ENCODE assay signal across 10 cellular contexts in the genomic region with DNA sequence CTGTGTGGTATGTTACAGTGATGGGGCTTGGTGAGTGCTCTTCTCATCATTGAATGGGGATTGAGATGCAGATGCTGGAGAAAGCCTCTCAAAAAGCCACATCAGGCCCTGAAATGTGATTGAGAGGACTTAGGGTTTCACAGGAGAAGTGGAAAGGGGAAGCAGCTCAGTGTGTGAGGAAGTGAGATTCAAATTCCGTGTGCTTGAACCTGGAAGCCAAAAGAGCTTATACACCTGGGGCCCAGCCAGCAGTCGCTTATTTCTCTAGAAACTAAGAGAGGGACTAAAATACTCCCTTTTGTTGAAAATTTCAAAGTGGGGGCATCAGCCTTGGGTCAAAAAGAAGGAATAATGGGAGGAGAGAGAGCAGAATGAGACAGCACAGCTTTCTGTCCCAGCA. TPM values are rescaled to one million over a fixed set of nuclear protein-coding genes. Genes with fewer than 3 reads are reported as not detected.
DNase-seq lines count a peak whose midpoint lies in the region; ATAC-seq and TF ChIP-seq lines count a peak whose summit lies in the region.
"Had no signal": no experiment of that assay in that cellular context is flagged by ENCODE, and none has a peak within 500 bp of the region (broad histone marks: within the 10 kb centered on the region; RNA-seq: fewer than 3 reads in every experiment).

No MANE protein-coding gene starts in this region.

- H3K27me3 Mint-ChIP-seq in CD4-positive, alpha-beta T cell = no peaks in the 10 kb centered on the region
- H3K27me3 Mint-ChIP-seq in activated CD8-positive, alpha-beta T cell treated with anti-CD3 and anti-CD28 coated beads for 36 hours = no peaks in the 10 kb centered on the region

- no peak for ATAC-seq in CD4-positive, alpha-beta T cell (ENCODE audit: poor library complexity)
- ATAC-seq in GM19397 (IDR thresholded peaks at IDR 0.05; ENCODE audit: unreplicated experiment) (peak; percentile 63), HG03135 (IDR thresholded peaks at IDR 0.05; ENCODE audit: unreplicated experiment) (peak; percentile 61), HG03439 (IDR thresholded peaks at IDR 0.05; ENCODE audit: unreplicated experiment) (no peak)
- no peak for ATAC-seq in activated CD8-positive, alpha-beta T cell treated with anti-CD3 and anti-CD28 coated beads for 36 hours

- H3K27me3 ChIP-seq in CD4-positive, alpha-beta T cell (ENCODE audit: control insufficient read depth, insufficient read depth, low read length) = no peaks in the 10 kb centered on the region

- peaks cover 2% of the 10 kb centered on the region for H3K9me3 Mint-ChIP-seq in CD4-positive, alpha-beta T cell
- peaks cover 12% of the 10 kb centered on the region for H3K9me3 Mint-ChIP-seq in activated CD8-positive, alpha-beta T cell treated with anti-CD3 and anti-CD28 coated beads for 36 hours

- CTCF ChIA-PET in CD4-positive, alpha-beta T cell (lab: Charles Lee) = no interaction called here
- CTCF ChIA-PET in activated CD8-positive, alpha-beta T cell treated with anti-CD3 and anti-CD28 coated beads for 36 hours (lab: Charles Lee) = interaction anchor here (0.8 to 4.7 kb wide), 13 partner anchors 7 to 238 kb away, joined by 3 to 34 read pairs (median 7); partner anchors contain the start of genes GZMB and GZMH

- H3K9me3 ChIP-seq in CD4-positive, alpha-beta T cell (ENCODE audit: control insufficient read depth, low read length) = no peaks in the 10 kb centered on the region

- peak overlapping the region; percentile 64 for H3K27ac ChIP-seq in CD4-positive, alpha-beta T cell (ENCODE audit: low read depth, low read length)

- peak overlapping the region; percentile 76 for H3K4me3 Mint-ChIP-seq in CD4-positive, alpha-beta T cell
- H3K4me3 Mint-ChIP-seq in activated CD8-positive, alpha-beta T cell treated with anti-CD3 and anti-CD28 coated beads for 36 hours = peak overlapping the region; percentile 71

- POLR2A ChIA-PET in CD4-positive, alpha-beta T cell (lab: Charles Lee) = interaction anchor here (0.6 to 1.3 kb wide), 4 partner anchors 9 to 199 kb away, joined by 3 to 7 read pairs (median 4); no protein-coding TSS in a partner anchor
- POLR2A ChIA-PET in activated CD8-positive, alpha-beta T cell treated with anti-CD3 and anti-CD28 coated beads for 36 hours (lab: Charles Lee) = interaction anchor here (0.6 to 4.8 kb wide), 12 partner anchors 7 to 231 kb away, joined by 3 to 46 read pairs (median 6); partner anchors contain the start of genes GZMB, GZMH and SDR39U1

- intact Hi-C loops in CD4-positive, alpha-beta T cell (cut with DNase I, micrococcal nuclease) = loop anchor here (10.0 kb wide), 2 partner anchors 188 to 338 kb away; partner anchors contain the start of genes ADCY4 (in 1 of the 2) and RIPK3 (in 1 of the 2)
- intact Hi-C loops in activated CD8-positive, alpha-beta T cell treated with anti-CD3 and anti-CD28 coated beads for 36 hours (cut with micrococcal nuclease) = loop anchor here (1.0 to 5.0 kb wide), 3 partner anchors 12 to 231 kb away; partner anchors contain the start of genes GZMB and SDR39U1

- H3K27ac Mint-ChIP-seq in CD4-positive, alpha-beta T cell = peak overlapping the region; percentile 75
- peak overlapping the region; percentile 99 for H3K27ac Mint-ChIP-seq in activated CD8-positive, alpha-beta T cell treated with anti-CD3 and anti-CD28 coated beads for 36 hours

- no peaks in the 10 kb centered on the region for H3K36me3 Mint-ChIP-seq in CD4-positive, alpha-beta T cell (ENCODE audit: low read depth)
- peaks cover 18% of the 10 kb centered on the region for H3K36me3 Mint-ChIP-seq in activated CD8-positive, alpha-beta T cell treated with anti-CD3 and anti-CD28 coated beads for 36 hours (ENCODE audit: low read depth)

- no peak for TF ChIP-seq CTCF in CD4-positive, alpha-beta T cell (IDR thresholded peaks at IDR 0.05)
- no peak for TF ChIP-seq CTCF in activated CD8-positive, alpha-beta T cell treated with anti-CD3 and anti-CD28 coated beads for 36 hours (IDR thresholded peaks at IDR 0.05)

- peaks cover 44% of the 10 kb centered on the region for H3K4me1 Mint-ChIP-seq in CD4-positive, alpha-beta T cell (ENCODE audit: low read depth)
- peaks cover 83% of the 10 kb centered on the region for H3K4me1 Mint-ChIP-seq in activated CD8-positive, alpha-beta T cell treated with anti-CD3 and anti-CD28 coated beads for 36 hours (ENCODE audit: low read depth)

- DNase-seq in CD4-positive, alpha-beta T cell = no peak
- no peak for DNase-seq in activated CD8-positive, alpha-beta T cell treated with anti-CD3 and anti-CD28 coated beads for 36 hours
- DNase-seq in HUDEP-2 (lab: John Stamatoyannopoulos, UW; ENCODE audit: unreplicated experiment in 76 of 76) (no peak), NCI-H2196 (lab: John Stamatoyannopoulos, UW; ENCODE audit: unreplicated experiment) (no peak), NCI-H1417 treated with DMSO at 0.1 percent for 48 hours (lab: John Stamatoyannopoulos, UW) (no peak)
- DNase-seq: Calu3 had no signal

RNA-seq across cellular contexts. Expression of gene GZMB, which starts 39.1 kb away (rescaled TPM):
- total RNA-seq in CD4-positive, alpha-beta T cell = 1 to 10 TPM; 2.4 to 2.9 TPM
- 1,000 to 10,000 TPM; 1,751 to 1,779 TPM for total RNA-seq in activated CD8-positive, alpha-beta T cell treated with anti-CD3 and anti-CD28 coated beads for 36 hours
- total RNA-seq: Calu3, MCF 10A had no signal

Comparison
In these comparisons a context has a peak if more than half of its experiments do, and no peak if none do; other contexts are left out.
1. ATAC-seq: peak in GM19397 (single experiment) and HG03135 (single experiment); none in CD4-positive, alpha-beta T cell (single experiment), activated CD8-positive, alpha-beta T cell treated with anti-CD3 and anti-CD28 coated beads for 36 hours (single experiment) and HG03439 (single experiment).
2. RNA of gene GZMB, which starts 39.1 kb away (total RNA-seq): 1,751 to 1,779 TPM in activated CD8-positive, alpha-beta T cell treated with anti-CD3 and anti-CD28 coated beads for 36 hours; 2.4 to 2.9 TPM in CD4-positive, alpha-beta T cell; every median in the first group is over 100 times any median in the second.